ENCODE assay signal across 9 cellular contexts in genomic region chr14:102929349-102930137, GRCh38. TPM values are rescaled to one million over a fixed set of nuclear protein-coding genes. Genes with fewer than 3 reads are reported as not detected.
DNase-seq lines count a peak whose midpoint lies in the region; ATAC-seq and TF ChIP-seq lines count a peak whose summit lies in the region.
"Had no signal": no experiment of that assay in that cellular context is flagged by ENCODE, and none has a peak within 500 bp of the region (broad histone marks: within the 10 kb centered on the region; RNA-seq: fewer than 3 reads in every experiment).

No MANE protein-coding gene starts in this region.

- ATAC-seq in left lobe of liver (peak; percentile 1), HG03442 (IDR thresholded peaks at IDR 0.05; ENCODE audit: unreplicated experiment) (no peak), GM18498 (IDR thresholded peaks at IDR 0.05; ENCODE audit: unreplicated experiment) (no peak)

- in situ Hi-C loops in astrocyte of the cerebellum (cut with HindIII; ENCODE audit: low sequenced_read_pairs) = no loop called here

- DNase-seq in GM03348 (ENCODE audit: low spot score) = peak; percentile 44
- no peak for DNase-seq in astrocyte of the cerebellum (ENCODE audit: low read depth)
- DNase-seq in left lobe of liver (ENCODE audit: low spot score) = no peak
- no peak for DNase-seq in skeletal muscle cell (ENCODE audit: low read depth)
- DNase-seq in SHP77 (lab: John Stamatoyannopoulos, UW) = no peak
- DNase-seq in activated CD4-positive, CD25-positive, alpha-beta regulatory T cell (lab: John Stamatoyannopoulos, UW) = no peak
- DNase-seq: dermis blood vessel endothelial cell had no signal

- no peak for TF ChIP-seq CTCF in astrocyte of the cerebellum (IDR thresholded peaks at IDR 0.05; ENCODE audit: low read depth, low read length, missing control alignments)

- H3K4me3 ChIP-seq in astrocyte of the cerebellum (ENCODE audit: low read depth, low read length) (peak overlapping the region; percentile 3), skeletal muscle cell (ENCODE audit: low read depth, low read length) (peak overlapping the region; percentile 38)

RNA-seq across cellular contexts. Expression of gene AMN, which starts 7.1 kb away (rescaled TPM):
- total RNA-seq in left lobe of liver = 56.0 TPM
- total RNA-seq: dermis blood vessel endothelial cell had no signal
